In genomic region chr4:73499996-73500765, GRCh38 we compare ENCODE assay signal across 14 cellular contexts. TPM values are rescaled to one million over a fixed set of nuclear protein-coding genes. Genes with fewer than 3 reads are reported as not detected.
DNase-seq lines count a peak whose midpoint lies in the region; TF ChIP-seq lines count a peak whose summit lies in the region.
"Had no signal": no experiment of that assay in that cellular context is flagged by ENCODE, and none has a peak within 500 bp of the region (broad histone marks: within the 10 kb centered on the region; RNA-seq: fewer than 3 reads in every experiment).

No MANE protein-coding gene starts in this region.

- no peaks in the 10 kb centered on the region for H3K36me3 Mint-ChIP-seq in endothelial cell (ENCODE audit: low read depth, unreplicated experiment)

- H3K4me1 Mint-ChIP-seq in endothelial cell (ENCODE audit: unreplicated experiment) = peaks cover 9% of the 10 kb centered on the region
- H3K4me1 Mint-ChIP-seq: central memory CD8-positive, alpha-beta T cell had no signal

- H3K27ac ChIP-seq in duodenal mucosa (ENCODE audit: low read depth, low read length) (no peak overlapping the region), neural cell (ENCODE audit: low read length) (no peak overlapping the region)
- H3K27ac ChIP-seq: C4-2B, esophagus squamous epithelium, psoas muscle had no signal

- peak; percentile 8 for DNase-seq in EL
- DNase-seq in OCI-M1 (lab: John Stamatoyannopoulos, UW) = peak; percentile 37
- no peak for DNase-seq in endothelial cell (ENCODE audit: low spot score)
- no peak for DNase-seq in GDM1 (lab: John Stamatoyannopoulos, UW)
- no peak for DNase-seq in GM10266 (ENCODE audit: extremely low spot score)
- DNase-seq in HUDEP-2 (lab: John Stamatoyannopoulos, UW; ENCODE audit: unreplicated experiment in 76 of 76) = no peak
- DNase-seq: activated naive CD4-positive, alpha-beta T cell; esophagus squamous epithelium; psoas muscle had no signal

- peak; percentile 41 for TF ChIP-seq EP300 in neural cell (conservative IDR thresholded peaks at IDR 0.05; ENCODE audit: poor library complexity, severe bottlenecking)

- H3K4me3 Mint-ChIP-seq in endothelial cell (ENCODE audit: unreplicated experiment) = no peak overlapping the region
- H3K4me3 Mint-ChIP-seq: central memory CD8-positive, alpha-beta T cell; stimulated activated naive CD8-positive, alpha-beta T cell treated with anti-CD3 and anti-CD28 coated beads, Interleukin-15, Interleukin-2, amounts not matched to agents 100 ng/mL and 50 ng/mL, for 24 hours had no signal

- no peaks in the 10 kb centered on the region for H3K9me2 ChIP-seq in neural cell (ENCODE audit: insufficient read depth, low read length)

- H3F3A ChIP-seq in neural cell (ENCODE audit: insufficient read depth, low read length, poor library complexity, severe bottlenecking) = no peaks in the 10 kb centered on the region

- no peak overlapping the region for H3K9ac ChIP-seq in duodenal mucosa (ENCODE audit: low read depth in 1 of 2, low read length in 2 of 2)
- no peak overlapping the region for H3K9ac ChIP-seq in neural cell (ENCODE audit: low read length)

- H3K4me2 ChIP-seq in neural cell (ENCODE audit: low read length) = no peak overlapping the region

- TF ChIP-seq CTCF in neural cell (IDR thresholded peaks at IDR 0.05; ENCODE audit: poor library complexity, severe bottlenecking) (no peak), endothelial cell (IDR thresholded peaks at IDR 0.05; ENCODE audit: unreplicated experiment) (no peak), GM10266 (IDR thresholded peaks at IDR 0.05; ENCODE audit: control insufficient read depth, insufficient read depth, low read depth, missing control alignments) (no peak)

- H3K79me2 ChIP-seq in neural cell (replicated peaks; ENCODE audit: insufficient read depth, low read length) = no peaks in the 10 kb centered on the region

- no peak overlapping the region for H2AFZ ChIP-seq in neural cell (ENCODE audit: low read depth, low read length)

- H3K27me3 ChIP-seq in duodenal mucosa (ENCODE audit: control insufficient read depth in 1 of 2, insufficient read depth in 2 of 2, low read length in 2 of 2) (no peaks in the 10 kb centered on the region), neural cell (ENCODE audit: insufficient read depth, low read depth, low read length) (no peaks in the 10 kb centered on the region)
- H3K27me3 ChIP-seq: esophagus squamous epithelium had no signal

- no peaks in the 10 kb centered on the region for H3K9me3 Mint-ChIP-seq in endothelial cell (ENCODE audit: unreplicated experiment)
- H3K9me3 Mint-ChIP-seq: central memory CD8-positive, alpha-beta T cell; stimulated activated naive CD8-positive, alpha-beta T cell treated with anti-CD3 and anti-CD28 coated beads, Interleukin-15, Interleukin-2, amounts not matched to agents 100 ng/mL and 50 ng/mL, for 24 hours had no signal

- no peak for TF ChIP-seq RAD21 in neural cell (conservative IDR thresholded peaks at IDR 0.05)

- no peaks in the 10 kb centered on the region for H3K36me3 ChIP-seq in duodenal mucosa (ENCODE audit: control insufficient read depth in 1 of 2, insufficient read depth in 2 of 2, low read length in 2 of 2)
- no peaks in the 10 kb centered on the region for H3K36me3 ChIP-seq in neural cell (ENCODE audit: insufficient read depth, low read length)
- H3K36me3 ChIP-seq: esophagus squamous epithelium had no signal

- H4K20me1 ChIP-seq in neural cell (ENCODE audit: insufficient read depth) = no peaks in the 10 kb centered on the region

- H3K4me1 ChIP-seq in duodenal mucosa (ENCODE audit: control insufficient read depth in 1 of 2, insufficient read depth in 2 of 2, low read length in 2 of 2) = peaks cover 0 to 14% of the 10 kb centered on the region in 2 donors
- H3K4me1 ChIP-seq: psoas muscle had no signal

- no peaks in the 10 kb centered on the region for H3K9me3 ChIP-seq in duodenal mucosa (ENCODE audit: control insufficient read depth in 1 of 2, low read length in 2 of 2)
- no peaks in the 10 kb centered on the region for H3K9me3 ChIP-seq in neural cell (ENCODE audit: low read length)
- H3K9me3 ChIP-seq: esophagus squamous epithelium, psoas muscle had no signal

- H3K27me3 Mint-ChIP-seq in endothelial cell (ENCODE audit: unreplicated experiment) = peaks cover 1% of the 10 kb centered on the region
- H3K27me3 Mint-ChIP-seq: central memory CD8-positive, alpha-beta T cell; stimulated activated naive CD8-positive, alpha-beta T cell treated with anti-CD3 and anti-CD28 coated beads, Interleukin-15, Interleukin-2, amounts not matched to agents 100 ng/mL and 50 ng/mL, for 24 hours had no signal

- H3K4me3 ChIP-seq in duodenal mucosa (ENCODE audit: low read depth in 1 of 2, low read length in 2 of 2) (peak overlapping the region; percentile 26 to 48), neural cell (ENCODE audit: low read length) (no peak overlapping the region)
- H3K4me3 ChIP-seq: psoas muscle had no signal

- no peak overlapping the region for H3K27ac Mint-ChIP-seq in endothelial cell (ENCODE audit: unreplicated experiment)
- H3K27ac Mint-ChIP-seq: stimulated activated naive CD8-positive, alpha-beta T cell treated with anti-CD3 and anti-CD28 coated beads, Interleukin-15, Interleukin-2, amounts not matched to agents 100 ng/mL and 50 ng/mL, for 24 hours had no signal

TF ChIP-seq in neural cell, 6 proteins besides CTCF, POLR2A, EP300 and RAD21:
- TF ChIP-seq REST (IDR thresholded peaks at IDR 0.05; ENCODE audit: borderline replicate concordance) = no peak
- TF ChIP-seq TAF1 (IDR thresholded peaks at IDR 0.05; ENCODE audit: low read depth) = no peak
- TF ChIP-seq SMC3 (conservative IDR thresholded peaks at IDR 0.05; ENCODE audit: poor library complexity) = no peak
- no peak for TF ChIP-seq POLR2AphosphoS5 (IDR thresholded peaks at IDR 0.05)
- TF ChIP-seq EZH2 (IDR thresholded peaks at IDR 0.05; ENCODE audit: borderline replicate concordance, insufficient read depth, low read length, poor library complexity, severe bottlenecking) = no peak
- no peak for TF ChIP-seq MXI1 (conservative IDR thresholded peaks at IDR 0.05; ENCODE audit: poor library complexity, severe bottlenecking)

RNA-seq across cellular contexts. Expression of gene AFM, which starts 18.6 kb away (rescaled TPM):
- not detected in 2 replicates for polyA plus RNA-seq in neural cell
- not detected in 2 replicates for polyA minus RNA-seq in neural cell
- total RNA-seq in endothelial cell (ENCODE audit: unreplicated experiment) = 0.64 TPM
- total RNA-seq: esophagus squamous epithelium, psoas muscle had no signal
- polyA plus RNA-seq: psoas muscle had no signal

Comparison
In these comparisons a context has a peak if more than half of its experiments do, and no peak if none do; other contexts are left out.
1. DNase-seq: peak in EL (single experiment) and OCI-M1 (single experiment); none in endothelial cell (single experiment), GDM1 (single experiment), GM10266 (single experiment) and HUDEP-2 (0 of 76).